1 cellular context compared by ENCODE assay signal in the genomic region with DNA sequence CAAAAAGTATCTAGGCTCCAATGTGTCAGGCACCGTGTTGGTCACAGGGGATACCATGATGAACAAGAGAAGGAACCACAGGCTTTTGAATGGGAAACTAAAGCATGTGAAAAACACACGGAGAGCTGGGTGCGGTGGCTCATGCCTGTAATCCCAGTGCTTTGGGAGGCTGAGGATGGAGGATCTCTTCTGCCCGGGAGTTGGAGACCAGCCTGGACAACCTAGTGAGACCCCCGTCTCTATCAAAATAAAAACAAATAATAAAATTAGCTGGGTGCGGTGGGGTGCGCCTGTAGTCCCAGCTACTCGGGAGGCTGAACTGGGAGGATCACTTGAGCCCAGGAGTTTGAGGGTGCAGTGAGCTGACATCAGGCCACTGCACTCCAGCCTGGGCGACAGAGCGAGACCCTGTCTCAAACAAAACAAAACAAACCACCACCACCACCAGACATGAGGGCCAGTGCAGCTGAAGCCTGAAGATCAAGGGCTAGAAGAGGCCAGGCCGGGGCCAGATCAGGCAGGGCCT.
TF ChIP-seq lines count a peak whose summit lies in the region.

No MANE protein-coding gene starts in this region.

TF ChIP-seq in GM23338, 12 proteins besides CTCF, POLR2A, EP300 and RAD21 (continued from another document):
- TF ChIP-seq ZNF462 (CRISPR knock-in tag; IDR thresholded peaks at IDR 0.05) = no peak
- TF ChIP-seq ETS1 (IDR thresholded peaks at IDR 0.05) = no peak
- TF ChIP-seq POLR2AphosphoS5 (IDR thresholded peaks at IDR 0.05; ENCODE audit: low read depth) = no peak
- TF ChIP-seq JUNB (IDR thresholded peaks at IDR 0.05; ENCODE audit: unreplicated experiment) = no peak
- TF ChIP-seq STAT1 (IDR thresholded peaks at IDR 0.05; ENCODE audit: unreplicated experiment) = no peak
- no peak for TF ChIP-seq EZH2phosphoT487 (IDR thresholded peaks at IDR 0.05; ENCODE audit: unreplicated experiment)
- no peak for TF ChIP-seq NANOG (IDR thresholded peaks at IDR 0.05; ENCODE audit: borderline replicate concordance)
